In genomic region chr14:103714063-103714724, GRCh38 we compare ENCODE assay signal across 9 cellular contexts. TPM values are rescaled to one million over a fixed set of nuclear protein-coding genes. Genes with fewer than 3 reads are reported as not detected.
DNase-seq lines count a peak whose midpoint lies in the region; ATAC-seq and TF ChIP-seq lines count a peak whose summit lies in the region.
"Had no signal": no experiment of that assay in that cellular context is flagged by ENCODE, and none has a peak within 500 bp of the region (broad histone marks: within the 10 kb centered on the region; RNA-seq: fewer than 3 reads in every experiment).

No MANE protein-coding gene starts in this region.

- WGBS in heart right ventricle, 2 donors: 68 to 75% methylated on average over 16 of the region's 16 CpGs

- ATAC-seq in heart right ventricle: no peak
- no peak for ATAC-seq in Right ventricle myocardium inferior
- no peak for ATAC-seq in upper lobe of right lung
- ATAC-seq in GM19324 (IDR thresholded peaks at IDR 0.05; ENCODE audit: low FRiP score, unreplicated experiment): no peak

- no peaks in the 10 kb centered on the region for H3K9me3 Mint-ChIP-seq in activated T-helper 1 cell treated with anti-CD3 and anti-CD28 coated beads, Interleukin-12 subunit alpha, Interleukin-12 subunit beta, Interleukin-2, Interleukin-4 antibody, amounts not matched to agents 30 ng/mL and 10 ng/mL and 1 ng/mL, durations not matched to agents 14 hours and 24 hours and 36 hours
- no peaks in the 10 kb centered on the region for H3K9me3 Mint-ChIP-seq in immature natural killer cell

- H3K36me3 ChIP-seq in heart right ventricle (peaks cover 0 to 5% (median 0%) of the 10 kb centered on the region in 9 donors), upper lobe of right lung (no peaks in the 10 kb centered on the region)

- H3K9me3 ChIP-seq in heart right ventricle (no peaks in the 10 kb centered on the region), upper lobe of right lung (no peaks in the 10 kb centered on the region)

- H3K27ac ChIP-seq in heart right ventricle (no peak overlapping the region), upper lobe of right lung (no peak overlapping the region)

- peaks cover 43% of the 10 kb centered on the region for H3K4me1 Mint-ChIP-seq in activated T-helper 1 cell treated with anti-CD3 and anti-CD28 coated beads, Interleukin-12 subunit alpha, Interleukin-12 subunit beta, Interleukin-2, Interleukin-4 antibody, amounts not matched to agents 30 ng/mL and 10 ng/mL and 1 ng/mL, durations not matched to agents 14 hours and 24 hours and 36 hours (ENCODE audit: low read depth)
- H3K4me1 Mint-ChIP-seq in immature natural killer cell: peaks cover 22 to 28% of the 10 kb centered on the region in 2 donors

- intact Hi-C loops in heart right ventricle (cut with DNase I) (no loop called here), Right ventricle myocardium inferior (cut with DNase I) (loop anchor here (2.0 to 10.0 kb wide), 2 partner anchors 149 to 197 kb away; partner anchors contain the start of genes BAG5 and COA8), upper lobe of right lung (cut with DNase I) (no loop called here)
- intact Hi-C loops in activated T-helper 1 cell treated with anti-CD3 and anti-CD28 coated beads, Interleukin-12 subunit alpha, Interleukin-12 subunit beta, Interleukin-2, Interleukin-4 antibody, amounts not matched to agents 30 ng/mL and 10 ng/mL and 1 ng/mL, durations not matched to agents 14 hours and 24 hours and 36 hours (cut with micrococcal nuclease): loop anchor here (2.0 kb wide), 2 partner anchors 151 to 207 kb away; partner anchors contain the start of genes BAG5 and COA8

- H3K36me3 Mint-ChIP-seq in activated T-helper 1 cell treated with anti-CD3 and anti-CD28 coated beads, Interleukin-12 subunit alpha, Interleukin-12 subunit beta, Interleukin-2, Interleukin-4 antibody, amounts not matched to agents 30 ng/mL and 10 ng/mL and 1 ng/mL, durations not matched to agents 14 hours and 24 hours and 36 hours (ENCODE audit: low read depth): peaks cover 3% of the 10 kb centered on the region
- no peaks in the 10 kb centered on the region for H3K36me3 Mint-ChIP-seq in immature natural killer cell

- H3K4me3 ChIP-seq in heart right ventricle (peak overlapping the region in 7 of 10 donors; percentile 61 to 84 (median 81)), upper lobe of right lung (peak overlapping the region; percentile 70)

- H3K4me1 ChIP-seq in heart right ventricle: peaks cover 23 to 82% (median 61%) of the 10 kb centered on the region in 9 donors
- H3K4me1 ChIP-seq in upper lobe of right lung: peaks cover 40% of the 10 kb centered on the region

- TF ChIP-seq CTCF in heart right ventricle (IDR thresholded peaks at IDR 0.05): no peak
- no peak for TF ChIP-seq CTCF in upper lobe of right lung (IDR thresholded peaks at IDR 0.05)

- H3K4me3 Mint-ChIP-seq in activated T-helper 1 cell treated with anti-CD3 and anti-CD28 coated beads, Interleukin-12 subunit alpha, Interleukin-12 subunit beta, Interleukin-2, Interleukin-4 antibody, amounts not matched to agents 30 ng/mL and 10 ng/mL and 1 ng/mL, durations not matched to agents 14 hours and 24 hours and 36 hours: peak overlapping the region; percentile 86
- peak overlapping the region; percentile 64 to 96 (median 74) for H3K4me3 Mint-ChIP-seq in immature natural killer cell

- H3K27me3 ChIP-seq in heart right ventricle (no peaks in the 10 kb centered on the region), upper lobe of right lung (no peaks in the 10 kb centered on the region)

- H3K27ac Mint-ChIP-seq in activated T-helper 1 cell treated with anti-CD3 and anti-CD28 coated beads, Interleukin-12 subunit alpha, Interleukin-12 subunit beta, Interleukin-2, Interleukin-4 antibody, amounts not matched to agents 30 ng/mL and 10 ng/mL and 1 ng/mL, durations not matched to agents 14 hours and 24 hours and 36 hours: peak overlapping the region; percentile 86
- H3K27ac Mint-ChIP-seq in immature natural killer cell: peak overlapping the region in 1 of 6 donors; percentile 88

- no peaks in the 10 kb centered on the region for H3K27me3 Mint-ChIP-seq in activated T-helper 1 cell treated with anti-CD3 and anti-CD28 coated beads, Interleukin-12 subunit alpha, Interleukin-12 subunit beta, Interleukin-2, Interleukin-4 antibody, amounts not matched to agents 30 ng/mL and 10 ng/mL and 1 ng/mL, durations not matched to agents 14 hours and 24 hours and 36 hours (ENCODE audit: insufficient read depth)
- peaks cover 4 to 11% (median 6%) of the 10 kb centered on the region in 3 donors for H3K27me3 Mint-ChIP-seq in immature natural killer cell (ENCODE audit: low read depth in 3 of 3)

- DNase-seq in heart right ventricle (no peak), Right ventricle myocardium inferior (ENCODE audit: missing footprints) (no peak), immature natural killer cell (no peak), upper lobe of right lung (no peak), DMS79 (lab: John Stamatoyannopoulos, UW) (no peak)
- no peak for DNase-seq in activated T-helper 1 cell treated with anti-CD3 and anti-CD28 coated beads, Interleukin-12 subunit alpha, Interleukin-12 subunit beta, Interleukin-2, Interleukin-4 antibody, amounts not matched to agents 30 ng/mL and 10 ng/mL and 1 ng/mL, durations not matched to agents 14 hours and 24 hours and 36 hours (ENCODE audit: low spot score)
- DNase-seq in activated CD8-positive, alpha-beta memory T cell treated with anti-CD3 and anti-CD28 coated beads, Interleukin-2, amount 50 U/mL, for 48 hours: no peak
- DNase-seq: NCI-H2029 had no signal

RNA-seq across cellular contexts. Expression of gene XRCC3, which starts 1.1 kb away (rescaled TPM):
- total RNA-seq in heart right ventricle: 1 to 10 TPM; 1.0 to 4.4 (median 3.0) TPM
- polyA plus RNA-seq in heart right ventricle: 1 to 10 TPM; 2.0 to 4.2 TPM
- total RNA-seq in Right ventricle myocardium inferior: 2.8 TPM
- total RNA-seq in activated T-helper 1 cell treated with anti-CD3 and anti-CD28 coated beads, Interleukin-12 subunit alpha, Interleukin-12 subunit beta, Interleukin-2, Interleukin-4 antibody, amounts not matched to agents 30 ng/mL and 10 ng/mL and 1 ng/mL, durations not matched to agents 14 hours and 24 hours and 36 hours: 67.1 and 69.5 TPM in 2 replicates
- 1 to 10 TPM; 4.0 to 5.7 (median 5.4) TPM for polyA plus RNA-seq in immature natural killer cell
- 5.6 TPM for total RNA-seq in upper lobe of right lung

RNA-seq across cellular contexts. Expression of gene ZFYVE21, which starts 1.4 kb away (rescaled TPM):
- total RNA-seq in heart right ventricle: 10 to 100 TPM; 43.5 to 64.9 (median 54.5) TPM
- polyA plus RNA-seq in heart right ventricle: 10 to 100 TPM; 44.5 to 88.8 TPM
- total RNA-seq in Right ventricle myocardium inferior: 46.9 TPM
- total RNA-seq in activated T-helper 1 cell treated with anti-CD3 and anti-CD28 coated beads, Interleukin-12 subunit alpha, Interleukin-12 subunit beta, Interleukin-2, Interleukin-4 antibody, amounts not matched to agents 30 ng/mL and 10 ng/mL and 1 ng/mL, durations not matched to agents 14 hours and 24 hours and 36 hours: 21.5 and 24.7 TPM in 2 replicates
- 10 to 100 TPM; 11.4 to 29.0 (median 13.6) TPM for polyA plus RNA-seq in immature natural killer cell
- total RNA-seq in upper lobe of right lung: 61.3 TPM

Comparison
In these comparisons a context has a peak if more than half of its experiments do, and no peak if none do; other contexts are left out.
1. intact Hi-C loops: an anchor here in Right ventricle myocardium inferior (2.0 to 10.0 kb wide) and activated T-helper 1 cell treated with anti-CD3 and anti-CD28 coated beads, Interleukin-12 subunit alpha, Interleukin-12 subunit beta, Interleukin-2, Interleukin-4 antibody, amounts not matched to agents 30 ng/mL and 10 ng/mL and 1 ng/mL, durations not matched to agents 14 hours and 24 hours and 36 hours (2.0 kb wide); none called in heart right ventricle and upper lobe of right lung.
2. RNA of gene XRCC3, which starts 1.1 kb away (total RNA-seq): 67.1 to 69.5 TPM in activated T-helper 1 cell treated with anti-CD3 and anti-CD28 coated beads, Interleukin-12 subunit alpha, Interleukin-12 subunit beta, Interleukin-2, Interleukin-4 antibody, amounts not matched to agents 30 ng/mL and 10 ng/mL and 1 ng/mL, durations not matched to agents 14 hours and 24 hours and 36 hours; 5.6 TPM in upper lobe of right lung (single experiment), 1.0 to 4.4 TPM in heart right ventricle and 2.8 TPM in Right ventricle myocardium inferior (single experiment); every median in the first group is over 10 times any median in the second.